8 cellular contexts compared by ENCODE assay signal in genomic region chr20:36214684-36215256, GRCh38. TPM values are rescaled to one million over a fixed set of nuclear protein-coding genes. Genes with fewer than 3 reads are reported as not detected.
DNase-seq lines count a peak whose midpoint lies in the region; ATAC-seq, FAIRE-seq and TF ChIP-seq lines count a peak whose summit lies in the region.

No MANE protein-coding gene starts in this region.

- H3K36me3 Mint-ChIP-seq in endodermal cell (ENCODE audit: low read depth) (no peaks in the 10 kb centered on the region), progenitor cell of endocrine pancreas (ENCODE audit: insufficient read depth) (no peaks in the 10 kb centered on the region)

- WGBS in endodermal cell (ENCODE audit: insufficient coverage in 1 of 2, insufficient read length in 1 of 2), 2 experiments, result 62 to 66% methylated on average over 5 of the region's 5 CpGs

- H3K9me3 Mint-ChIP-seq in endodermal cell (no peaks in the 10 kb centered on the region), progenitor cell of endocrine pancreas (ENCODE audit: low read depth) (no peaks in the 10 kb centered on the region)

- H3K27me3 Mint-ChIP-seq in endodermal cell (ENCODE audit: insufficient read depth) (no peaks in the 10 kb centered on the region), progenitor cell of endocrine pancreas (no peaks in the 10 kb centered on the region)

- DNase-seq in ACHN (peak; percentile 13), NCI-H446 treated with DMSO at 0.1 percent for 48 hours (lab: John Stamatoyannopoulos, UW) (peak; percentile 0), endodermal cell (peak; percentile 72), progenitor cell of endocrine pancreas (ENCODE audit: low spot score, unreplicated experiment) (no peak), NCI-H1092 (lab: John Stamatoyannopoulos, UW) (no peak)

- ATAC-seq in HG03354 (IDR thresholded peaks at IDR 0.05; ENCODE audit: poor library complexity, severe bottlenecking, unreplicated experiment) (no peak), GM21360 (IDR thresholded peaks at IDR 0.05; ENCODE audit: unreplicated experiment) (no peak)

- TF ChIP-seq CTCF in endodermal cell (conservative IDR thresholded peaks at IDR 0.05), result peak; percentile 88
- TF ChIP-seq CTCF in progenitor cell of endocrine pancreas (IDR thresholded peaks at IDR 0.05; ENCODE audit: unreplicated experiment), result peak; percentile 56

- no peak overlapping the region for H3K9ac ChIP-seq in endodermal cell (ENCODE audit: extremely low read depth, low read length, poor library complexity, severe bottlenecking)

- peak; percentile 48 for FAIRE-seq in G401.6 (lab: Jason Lieb, UNC)

- H3K36me3 ChIP-seq in endodermal cell (ENCODE audit: control insufficient read depth, insufficient read depth, low read length), result peaks cover 3% of the 10 kb centered on the region

- no peaks in the 10 kb centered on the region for H3K27me3 ChIP-seq in endodermal cell (ENCODE audit: control insufficient read depth, insufficient read depth, low read length, poor library complexity, severe bottlenecking)

- H3K4me1 ChIP-seq in endodermal cell (ENCODE audit: control insufficient read depth, insufficient read depth, low read length), result no peaks in the 10 kb centered on the region

- H3K4me3 ChIP-seq in endodermal cell (ENCODE audit: low read length), result no peak overlapping the region

- H3K27ac Mint-ChIP-seq in endodermal cell, result no peak overlapping the region
- peak overlapping the region; percentile 76 for H3K27ac Mint-ChIP-seq in progenitor cell of endocrine pancreas

- in situ Hi-C loops in ACHN (cut with HindIII; ENCODE audit: low pct_ligation_motif_present, low pct_unique_long_range_greater_than_20kb, low sequenced_read_pairs), result no loop called here

- H3K4me1 Mint-ChIP-seq in endodermal cell (peaks cover 3% of the 10 kb centered on the region), progenitor cell of endocrine pancreas (ENCODE audit: low read depth) (peaks cover 4% of the 10 kb centered on the region)

- H3K9me3 ChIP-seq in endodermal cell (ENCODE audit: control insufficient read depth, low read length), result no peaks in the 10 kb centered on the region

- no peak overlapping the region for H3K27ac ChIP-seq in endodermal cell (ENCODE audit: low read depth, low read length)

- H3K4me3 Mint-ChIP-seq in endodermal cell (no peak overlapping the region), progenitor cell of endocrine pancreas (ENCODE audit: low read depth) (no peak overlapping the region)

RNA-seq across cellular contexts. Expression of gene AAR2, which starts 21.5 kb away (rescaled TPM):
- total RNA-seq in endodermal cell (10 to 100 TPM; 23.5 to 24.3 TPM), progenitor cell of endocrine pancreas (24.8 and 27.7 TPM in 2 replicates)
- polyA plus RNA-seq in endodermal cell (2013, experiment 1 of 2), result 31.3 TPM
- polyA plus RNA-seq in endodermal cell (2013, experiment 2 of 2), result 27.6 TPM

Comparison
In these comparisons a context has a peak if more than half of its experiments do, and no peak if none do; other contexts are left out.
1. DNase-seq: peak in ACHN (single experiment), NCI-H446 treated with DMSO at 0.1 percent for 48 hours (single experiment) and endodermal cell (single experiment); none in progenitor cell of endocrine pancreas (single experiment) and NCI-H1092 (single experiment).